In genomic region chr20:50222568-50223320, GRCh38 we compare ENCODE assay signal across 24 cellular contexts. TPM values are rescaled to one million over a fixed set of nuclear protein-coding genes. Genes with fewer than 3 reads are reported as not detected.
DNase-seq lines count a peak whose midpoint lies in the region; ATAC-seq and TF ChIP-seq lines count a peak whose summit lies in the region.
"Had no signal": no experiment of that assay in that cellular context is flagged by ENCODE, and none has a peak within 500 bp of the region (broad histone marks: within the 10 kb centered on the region; RNA-seq: fewer than 3 reads in every experiment).

No MANE protein-coding gene starts in this region.

- peaks cover 17% of the 10 kb centered on the region for H3K9me3 Mint-ChIP-seq in dendritic cell treated with granulocyte-macrophage colony-stimulating factor and Interleukin-4, amounts not matched to agents 40 ng/mL and 50 ng/mL, for 4 days
- H3K9me3 Mint-ChIP-seq: activated CD4-positive, alpha-beta memory T cell treated with anti-CD3 and anti-CD28 coated beads, Interleukin-2, amount 10 ng/mL, durations not matched to agents 7 days and 5 days; CD8-positive, alpha-beta T cell; neural progenitor cell had no signal

- no peak for TF ChIP-seq CTCF in RWPE1 (conservative IDR thresholded peaks at IDR 0.05; ENCODE audit: low read depth)
- TF ChIP-seq CTCF in neutrophil (IDR thresholded peaks at IDR 0.05) = no peak
- TF ChIP-seq CTCF in upper lobe of left lung (IDR thresholded peaks at IDR 0.05) = no peak

- no peak overlapping the region for H3K4me3 Mint-ChIP-seq in dendritic cell treated with granulocyte-macrophage colony-stimulating factor and Interleukin-4, amounts not matched to agents 40 ng/mL and 50 ng/mL, for 4 days
- H3K4me3 Mint-ChIP-seq: activated CD4-positive, alpha-beta memory T cell treated with anti-CD3 and anti-CD28 coated beads, Interleukin-2, amount 10 ng/mL, durations not matched to agents 7 days and 5 days; CD8-positive, alpha-beta T cell; IgD-negative memory B cell; neural progenitor cell had no signal

- no peak for TF ChIP-seq EP300 in upper lobe of left lung (IDR thresholded peaks at IDR 0.05)

- TF ChIP-seq POLR2A in upper lobe of left lung (IDR thresholded peaks at IDR 0.05) = peak in 1 of 4 donors; percentile 30

- H3K27ac Mint-ChIP-seq in dendritic cell treated with granulocyte-macrophage colony-stimulating factor and Interleukin-4, amounts not matched to agents 40 ng/mL and 50 ng/mL, for 4 days = peak overlapping the region; percentile 14
- H3K27ac Mint-ChIP-seq: activated CD4-positive, alpha-beta memory T cell treated with anti-CD3 and anti-CD28 coated beads, Interleukin-2, amount 10 ng/mL, durations not matched to agents 7 days and 5 days; CD8-positive, alpha-beta T cell; effector memory CD8-positive, alpha-beta T cell; IgD-negative memory B cell; neural progenitor cell; progenitor cell of endocrine pancreas had no signal

- no peak for DNase-seq in RWPE1 (ENCODE audit: low spot score)
- DNase-seq in upper lobe of left lung = no peak
- no peak for DNase-seq in NOMO-1 treated with dmso at 0.1 percent for 144 hours (lab: John Stamatoyannopoulos, UW; ENCODE audit: unreplicated experiment)
- DNase-seq in AML-193 (lab: John Stamatoyannopoulos, UW) = no peak
- DNase-seq in stimulated activated CD4-positive, alpha-beta T cell treated with anti-CD3 and anti-CD28 coated beads, Interleukin-2, amount 100 ng/mL, for 48 hours = no peak
- DNase-seq: activated CD4-positive, alpha-beta memory T cell treated with anti-CD3 and anti-CD28 coated beads, Interleukin-2, amount 10 ng/mL, durations not matched to agents 7 days and 5 days; activated gamma-delta T cell; adrenal gland; brain microvascular endothelial cell; CD8-positive, alpha-beta T cell; DMS53; effector memory CD8-positive, alpha-beta T cell; mucosa of descending colon; NCI-H1105; NCI-H2029; NCI-H345; NCI-H774; SHP77 had no signal

- H3K4me1 ChIP-seq in neutrophil (ENCODE audit: control insufficient read depth in 1 of 2, insufficient read depth in 1 of 2, low read depth in 1 of 2, low read length in 1 of 2) (peaks cover 89 to 96% of the 10 kb centered on the region in 2 experiments), upper lobe of left lung (peaks cover 5 to 40% (median 27%) of the 10 kb centered on the region in 4 donors)
- H3K4me1 ChIP-seq: neural progenitor cell had no signal

- no peaks in the 10 kb centered on the region for H3K9me3 ChIP-seq in neutrophil
- no peaks in the 10 kb centered on the region for H3K9me3 ChIP-seq in upper lobe of left lung
- H3K9me3 ChIP-seq: adrenal gland, mucosa of descending colon had no signal

- H3K36me3 ChIP-seq in neutrophil = no peaks in the 10 kb centered on the region
- H3K36me3 ChIP-seq in upper lobe of left lung = no peaks in the 10 kb centered on the region
- H3K36me3 ChIP-seq: adrenal gland, brain microvascular endothelial cell, neural progenitor cell had no signal

- H3K36me3 Mint-ChIP-seq in dendritic cell treated with granulocyte-macrophage colony-stimulating factor and Interleukin-4, amounts not matched to agents 40 ng/mL and 50 ng/mL, for 4 days (ENCODE audit: low read depth) = no peaks in the 10 kb centered on the region
- H3K36me3 Mint-ChIP-seq: CD8-positive, alpha-beta T cell; neural progenitor cell had no signal

- POLR2A ChIA-PET in RWPE1 (lab: Yijun Ruan, JAX; ENCODE audit: low non-redundant PET) = no interaction called here

- 85 to 88% methylated on average over 17 of the region's 17 CpGs for WGBS in upper lobe of left lung, 2 donors

- H3K27me3 Mint-ChIP-seq in dendritic cell treated with granulocyte-macrophage colony-stimulating factor and Interleukin-4, amounts not matched to agents 40 ng/mL and 50 ng/mL, for 4 days = no peaks in the 10 kb centered on the region
- H3K27me3 Mint-ChIP-seq: activated CD4-positive, alpha-beta memory T cell treated with anti-CD3 and anti-CD28 coated beads, Interleukin-2, amount 10 ng/mL, durations not matched to agents 7 days and 5 days; progenitor cell of endocrine pancreas had no signal

- peak overlapping the region; percentile 51 to 58 for H3K4me3 ChIP-seq in neutrophil (ENCODE audit: low read depth in 1 of 2, low read length in 1 of 2)
- no peak overlapping the region for H3K4me3 ChIP-seq in upper lobe of left lung
- H3K4me3 ChIP-seq: adrenal gland, mucosa of descending colon, neural progenitor cell had no signal

- peak overlapping the region; percentile 66 for H3K27ac ChIP-seq in RWPE1
- peak overlapping the region; percentile 97 for H3K27ac ChIP-seq in neutrophil
- H3K27ac ChIP-seq in upper lobe of left lung = peak overlapping the region; percentile 67 to 86 (median 79)
- H3K27ac ChIP-seq: brain microvascular endothelial cell, neural progenitor cell had no signal

- peaks cover 93% of the 10 kb centered on the region for H3K4me1 Mint-ChIP-seq in dendritic cell treated with granulocyte-macrophage colony-stimulating factor and Interleukin-4, amounts not matched to agents 40 ng/mL and 50 ng/mL, for 4 days (ENCODE audit: low read depth)

- intact Hi-C loops in dendritic cell treated with granulocyte-macrophage colony-stimulating factor and Interleukin-4, amounts not matched to agents 40 ng/mL and 50 ng/mL, for 4 days (cut with micrococcal nuclease) = no loop called here

- ATAC-seq in upper lobe of left lung (ENCODE audit: low FRiP score in 2 of 2) = no peak
- ATAC-seq: CD8-positive, alpha-beta T cell; effector memory CD8-positive, alpha-beta T cell; mucosa of descending colon; sciatic nerve had no signal

- CTCF ChIA-PET in RWPE1 (lab: Yijun Ruan, JAX) = interaction anchor here (0.6 to 0.8 kb wide), 2 partner anchors 60 to 331 kb away, joined by 4 read pairs; no protein-coding TSS in a partner anchor

- H3K27me3 ChIP-seq in neutrophil = no peaks in the 10 kb centered on the region
- no peaks in the 10 kb centered on the region for H3K27me3 ChIP-seq in upper lobe of left lung
- H3K27me3 ChIP-seq: adrenal gland, brain microvascular endothelial cell, neural progenitor cell had no signal

RNA-seq across cellular contexts. Expression of gene CEBPB, which starts 32.1 kb away (rescaled TPM):
- total RNA-seq in upper lobe of left lung = 100 to 1,000 TPM; 161 to 411 (median 292) TPM

Comparison
In these comparisons a context has a peak if more than half of its experiments do, and no peak if none do; other contexts are left out.
1. H3K4me3 ChIP-seq: peak in neutrophil (2 of 2); none in upper lobe of left lung (0 of 4).
2. Peak in every context shown above with its lines, with median percentiles within 50 percentile points of each other: H3K27ac ChIP-seq.